Comparison of ENCODE assay signal across 1 cellular context in the genomic region with DNA sequence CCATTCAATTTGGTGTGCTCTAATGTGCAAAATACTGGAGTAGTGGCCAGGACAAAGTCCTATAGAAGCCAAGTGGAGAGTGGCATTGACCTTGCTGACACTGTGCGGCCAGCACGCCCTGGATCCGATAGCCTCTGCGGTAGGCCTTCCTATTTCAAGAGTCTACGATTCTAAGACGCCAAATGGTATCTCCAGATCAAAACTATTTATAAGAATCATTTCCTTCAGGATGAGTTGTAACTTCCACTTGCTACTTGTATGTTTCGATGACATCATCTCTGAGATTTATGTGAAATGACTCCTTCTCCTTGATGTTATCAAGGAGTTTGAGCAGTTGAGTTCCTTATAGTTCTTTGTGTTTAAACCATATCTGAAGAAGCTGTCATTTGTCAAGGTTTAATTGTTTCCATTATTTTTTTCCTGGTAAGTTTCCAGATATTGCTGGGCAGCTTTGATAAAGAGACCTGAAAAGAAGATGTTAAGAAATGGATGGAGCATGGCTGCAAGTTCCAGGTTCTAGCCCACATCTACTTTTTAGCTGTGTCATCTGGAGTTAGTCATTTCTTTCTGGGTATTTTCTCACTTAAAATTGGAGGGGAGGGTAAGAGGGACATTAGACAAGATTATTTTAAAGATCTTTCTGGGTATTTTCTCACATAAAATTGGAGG.
TF ChIP-seq lines count a peak whose summit lies in the region.

No MANE protein-coding gene starts in this region.

TF ChIP-seq in HEK293, 187 proteins besides CTCF, POLR2A, EP300 and RAD21 (continued from another document):
- TF ChIP-seq, protein P1, sequence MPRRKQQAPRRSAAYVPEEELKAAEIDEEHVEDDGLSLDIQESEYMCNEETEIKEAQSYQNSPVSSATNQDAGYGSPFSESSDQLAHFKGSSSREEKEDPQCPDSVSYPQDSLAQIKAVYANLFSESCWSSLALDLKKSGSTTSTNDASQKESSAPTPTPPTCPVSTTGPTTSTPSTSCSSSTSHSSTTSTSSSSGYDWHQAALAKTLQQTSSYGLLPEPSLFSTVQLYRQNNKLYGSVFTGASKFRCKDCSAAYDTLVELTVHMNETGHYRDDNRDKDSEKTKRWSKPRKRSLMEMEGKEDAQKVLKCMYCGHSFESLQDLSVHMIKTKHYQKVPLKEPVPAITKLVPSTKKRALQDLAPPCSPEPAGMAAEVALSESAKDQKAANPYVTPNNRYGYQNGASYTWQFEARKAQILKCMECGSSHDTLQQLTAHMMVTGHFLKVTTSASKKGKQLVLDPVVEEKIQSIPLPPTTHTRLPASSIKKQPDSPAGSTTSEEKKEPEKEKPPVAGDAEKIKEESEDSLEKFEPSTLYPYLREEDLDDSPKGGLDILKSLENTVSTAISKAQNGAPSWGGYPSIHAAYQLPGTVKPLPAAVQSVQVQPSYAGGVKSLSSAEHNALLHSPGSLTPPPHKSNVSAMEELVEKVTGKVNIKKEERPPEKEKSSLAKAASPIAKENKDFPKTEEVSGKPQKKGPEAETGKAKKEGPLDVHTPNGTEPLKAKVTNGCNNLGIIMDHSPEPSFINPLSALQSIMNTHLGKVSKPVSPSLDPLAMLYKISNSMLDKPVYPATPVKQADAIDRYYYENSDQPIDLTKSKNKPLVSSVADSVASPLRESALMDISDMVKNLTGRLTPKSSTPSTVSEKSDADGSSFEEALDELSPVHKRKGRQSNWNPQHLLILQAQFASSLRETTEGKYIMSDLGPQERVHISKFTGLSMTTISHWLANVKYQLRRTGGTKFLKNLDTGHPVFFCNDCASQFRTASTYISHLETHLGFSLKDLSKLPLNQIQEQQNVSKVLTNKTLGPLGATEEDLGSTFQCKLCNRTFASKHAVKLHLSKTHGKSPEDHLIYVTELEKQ (tag by site-specific recombination; IDR thresholded peaks at IDR 0.05; ENCODE audit: borderline replicate concordance), result no peak
- peak; percentile 38; the same call in 1 of the 2 replicates for TF ChIP-seq IKZF3 (tag by site-specific recombination; IDR thresholded peaks at IDR 0.05)
- TF ChIP-seq, protein P2, sequence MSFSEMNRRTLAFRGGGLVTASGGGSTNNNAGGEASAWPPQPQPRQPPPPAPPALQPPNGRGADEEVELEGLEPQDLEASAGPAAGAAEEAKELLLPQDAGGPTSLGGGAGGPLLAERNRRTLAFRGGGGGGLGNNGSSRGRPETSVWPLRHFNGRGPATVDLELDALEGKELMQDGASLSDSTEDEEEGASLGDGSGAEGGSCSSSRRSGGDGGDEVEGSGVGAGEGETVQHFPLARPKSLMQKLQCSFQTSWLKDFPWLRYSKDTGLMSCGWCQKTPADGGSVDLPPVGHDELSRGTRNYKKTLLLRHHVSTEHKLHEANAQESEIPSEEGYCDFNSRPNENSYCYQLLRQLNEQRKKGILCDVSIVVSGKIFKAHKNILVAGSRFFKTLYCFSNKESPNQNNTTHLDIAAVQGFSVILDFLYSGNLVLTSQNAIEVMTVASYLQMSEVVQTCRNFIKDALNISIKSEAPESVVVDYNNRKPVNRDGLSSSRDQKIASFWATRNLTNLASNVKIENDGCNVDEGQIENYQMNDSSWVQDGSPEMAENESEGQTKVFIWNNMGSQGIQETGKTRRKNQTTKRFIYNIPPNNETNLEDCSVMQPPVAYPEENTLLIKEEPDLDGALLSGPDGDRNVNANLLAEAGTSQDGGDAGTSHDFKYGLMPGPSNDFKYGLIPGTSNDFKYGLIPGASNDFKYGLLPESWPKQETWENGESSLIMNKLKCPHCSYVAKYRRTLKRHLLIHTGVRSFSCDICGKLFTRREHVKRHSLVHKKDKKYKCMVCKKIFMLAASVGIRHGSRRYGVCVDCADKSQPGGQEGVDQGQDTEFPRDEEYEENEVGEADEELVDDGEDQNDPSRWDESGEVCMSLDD (tag by site-specific recombination; IDR thresholded peaks at IDR 0.05), result no peak
- TF ChIP-seq ZNF629 (tag by site-specific recombination; IDR thresholded peaks at IDR 0.05), result peak; percentile 79
- peak; percentile 57; the same call in 1 of the 2 replicates for TF ChIP-seq ZNF558 (tag by site-specific recombination; IDR thresholded peaks at IDR 0.05)
- TF ChIP-seq ZIC2 (tag by site-specific recombination; IDR thresholded peaks at IDR 0.05), result no peak
- no peak for TF ChIP-seq ZNF76 (tag by site-specific recombination; IDR thresholded peaks at IDR 0.05; ENCODE audit: borderline replicate concordance, low read depth)
- TF ChIP-seq OSR2 (tag by site-specific recombination; IDR thresholded peaks at IDR 0.05), result peak; percentile 68
- peak; percentile 39; the same call in 1 of the 2 replicates for TF ChIP-seq ZBTB21 (tag by site-specific recombination; IDR thresholded peaks at IDR 0.05)
- peak; percentile 100 for TF ChIP-seq ZNF660 (tag by site-specific recombination; IDR thresholded peaks at IDR 0.05)
- TF ChIP-seq ZNF140 (tag by site-specific recombination; IDR thresholded peaks at IDR 0.05), result no peak
- TF ChIP-seq, protein P3, sequence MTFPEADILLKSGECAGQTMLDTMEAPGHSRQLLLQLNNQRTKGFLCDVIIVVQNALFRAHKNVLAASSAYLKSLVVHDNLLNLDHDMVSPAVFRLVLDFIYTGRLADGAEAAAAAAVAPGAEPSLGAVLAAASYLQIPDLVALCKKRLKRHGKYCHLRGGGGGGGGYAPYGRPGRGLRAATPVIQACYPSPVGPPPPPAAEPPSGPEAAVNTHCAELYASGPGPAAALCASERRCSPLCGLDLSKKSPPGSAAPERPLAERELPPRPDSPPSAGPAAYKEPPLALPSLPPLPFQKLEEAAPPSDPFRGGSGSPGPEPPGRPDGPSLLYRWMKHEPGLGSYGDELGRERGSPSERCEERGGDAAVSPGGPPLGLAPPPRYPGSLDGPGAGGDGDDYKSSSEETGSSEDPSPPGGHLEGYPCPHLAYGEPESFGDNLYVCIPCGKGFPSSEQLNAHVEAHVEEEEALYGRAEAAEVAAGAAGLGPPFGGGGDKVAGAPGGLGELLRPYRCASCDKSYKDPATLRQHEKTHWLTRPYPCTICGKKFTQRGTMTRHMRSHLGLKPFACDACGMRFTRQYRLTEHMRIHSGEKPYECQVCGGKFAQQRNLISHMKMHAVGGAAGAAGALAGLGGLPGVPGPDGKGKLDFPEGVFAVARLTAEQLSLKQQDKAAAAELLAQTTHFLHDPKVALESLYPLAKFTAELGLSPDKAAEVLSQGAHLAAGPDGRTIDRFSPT (tag by site-specific recombination; IDR thresholded peaks at IDR 0.05), result peak; percentile 55; the same call in 1 of the 2 replicates
- TF ChIP-seq ZNF555 (tag by site-specific recombination; conservative IDR thresholded peaks at IDR 0.05), result no peak
- 0 out of 2 replicates have a peak, but pooled peaks have one; percentile 19 for TF ChIP-seq ZNF2 (tag by site-specific recombination; IDR thresholded peaks at IDR 0.05)
- TF ChIP-seq ZNF366 (tag by site-specific recombination; conservative IDR thresholded peaks at IDR 0.05), result peak; percentile 59; the same call in 1 of the 2 replicates
- TF ChIP-seq, protein P4, sequence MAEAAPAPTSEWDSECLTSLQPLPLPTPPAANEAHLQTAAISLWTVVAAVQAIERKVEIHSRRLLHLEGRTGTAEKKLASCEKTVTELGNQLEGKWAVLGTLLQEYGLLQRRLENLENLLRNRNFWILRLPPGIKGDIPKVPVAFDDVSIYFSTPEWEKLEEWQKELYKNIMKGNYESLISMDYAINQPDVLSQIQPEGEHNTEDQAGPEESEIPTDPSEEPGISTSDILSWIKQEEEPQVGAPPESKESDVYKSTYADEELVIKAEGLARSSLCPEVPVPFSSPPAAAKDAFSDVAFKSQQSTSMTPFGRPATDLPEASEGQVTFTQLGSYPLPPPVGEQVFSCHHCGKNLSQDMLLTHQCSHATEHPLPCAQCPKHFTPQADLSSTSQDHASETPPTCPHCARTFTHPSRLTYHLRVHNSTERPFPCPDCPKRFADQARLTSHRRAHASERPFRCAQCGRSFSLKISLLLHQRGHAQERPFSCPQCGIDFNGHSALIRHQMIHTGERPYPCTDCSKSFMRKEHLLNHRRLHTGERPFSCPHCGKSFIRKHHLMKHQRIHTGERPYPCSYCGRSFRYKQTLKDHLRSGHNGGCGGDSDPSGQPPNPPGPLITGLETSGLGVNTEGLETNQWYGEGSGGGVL (tag by site-specific recombination; IDR thresholded peaks at IDR 0.05), result peak; percentile 30; the same call in 1 of the 2 replicates
- TF ChIP-seq SP7 (tag by site-specific recombination; IDR thresholded peaks at IDR 0.05), result peak; percentile 26; the same call in 1 of the 2 replicates
- no peak for TF ChIP-seq ZNF155 (tag by site-specific recombination; IDR thresholded peaks at IDR 0.05)
- TF ChIP-seq ZNF837 (tag by site-specific recombination; IDR thresholded peaks at IDR 0.05), result no peak
- TF ChIP-seq ZNF426 (tag by site-specific recombination; IDR thresholded peaks at IDR 0.05), result no peak
- TF ChIP-seq, protein P5, sequence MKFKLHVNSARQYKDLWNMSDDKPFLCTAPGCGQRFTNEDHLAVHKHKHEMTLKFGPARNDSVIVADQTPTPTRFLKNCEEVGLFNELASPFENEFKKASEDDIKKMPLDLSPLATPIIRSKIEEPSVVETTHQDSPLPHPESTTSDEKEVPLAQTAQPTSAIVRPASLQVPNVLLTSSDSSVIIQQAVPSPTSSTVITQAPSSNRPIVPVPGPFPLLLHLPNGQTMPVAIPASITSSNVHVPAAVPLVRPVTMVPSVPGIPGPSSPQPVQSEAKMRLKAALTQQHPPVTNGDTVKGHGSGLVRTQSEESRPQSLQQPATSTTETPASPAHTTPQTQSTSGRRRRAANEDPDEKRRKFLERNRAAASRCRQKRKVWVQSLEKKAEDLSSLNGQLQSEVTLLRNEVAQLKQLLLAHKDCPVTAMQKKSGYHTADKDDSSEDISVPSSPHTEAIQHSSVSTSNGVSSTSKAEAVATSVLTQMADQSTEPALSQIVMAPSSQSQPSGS (tag by site-specific recombination; IDR thresholded peaks at IDR 0.05; ENCODE audit: low read depth), result peak; percentile 97
- no peak for TF ChIP-seq ZNF221 (tag by site-specific recombination; IDR thresholded peaks at IDR 0.05; ENCODE audit: borderline replicate concordance)
